ENCODE assay signal across 11 cellular contexts in genomic region chr1:52662645-52663313, GRCh38. TPM values are rescaled to one million over a fixed set of nuclear protein-coding genes. Genes with fewer than 3 reads are reported as not detected.
A peak's percentile ranks its signal among the peaks of the same experiment; 100 is the strongest.
DNase-seq lines count a peak whose midpoint lies in the region; ATAC-seq and TF ChIP-seq lines count a peak whose summit lies in the region.
"Had no signal": no experiment of that assay in that cellular context is flagged by ENCODE, and none has a peak within 500 bp of the region (broad histone marks: within the 10 kb centered on the region; RNA-seq: fewer than 3 reads in every experiment).

No MANE protein-coding gene starts in this region.

- CTCF ChIA-PET in PC-9 (lab: Charles Lee): interaction anchor here (0.7 kb wide), 2 partner anchors 25 to 110 kb away, joined by 3 to 4 read pairs; partner anchors contain the start of gene TUT4

- H3K27me3 Mint-ChIP-seq in glutamatergic neuron (ENCODE audit: unreplicated experiment): peaks cover 11% of the 10 kb centered on the region
- H3K27me3 Mint-ChIP-seq: CD4-positive, CD25-positive, alpha-beta regulatory T cell; dendritic cell treated with granulocyte-macrophage colony-stimulating factor and Interleukin-4, amounts not matched to agents 40 ng/mL and 50 ng/mL, for 4 days had no signal

- peak overlapping the region; percentile 39; the same call in 1 of the 2 replicates for H3K4me3 ChIP-seq in PC-9
- H3K4me3 ChIP-seq in tibial artery: no peak overlapping the region

- intact Hi-C loops in PC-9 (cut with micrococcal nuclease; ENCODE audit: unreplicated experiment): loop anchor here (1.0 kb wide), 1 partner anchor 110 kb away; no protein-coding TSS in a partner anchor
- intact Hi-C loops in tibial artery (cut with DNase I; ENCODE audit: low total_unique reads): no loop called here

- peak overlapping the region; percentile 99 for H3K27ac Mint-ChIP-seq in glutamatergic neuron (ENCODE audit: unreplicated experiment)
- H3K27ac Mint-ChIP-seq in stimulated activated effector memory CD8-positive, alpha-beta T cell treated with anti-CD3 and anti-CD28 coated beads, Interleukin-12 subunit alpha, Interleukin-12 subunit beta, amount 100 ng/mL, for 72 hours: peak overlapping the region; percentile 27
- H3K27ac Mint-ChIP-seq: dendritic cell treated with granulocyte-macrophage colony-stimulating factor and Interleukin-4, amounts not matched to agents 40 ng/mL and 50 ng/mL, for 4 days had no signal

- H3K9me3 ChIP-seq in PC-9 (ENCODE audit: insufficient read depth, low read depth) (no peaks in the 10 kb centered on the region), tibial artery (no peaks in the 10 kb centered on the region)

- DNase-seq in SIG-M5 treated with dmso at 0.1 percent for 504 hours (lab: John Stamatoyannopoulos, UW; ENCODE audit: unreplicated experiment) (peak; percentile 38), SIG-M5 (lab: John Stamatoyannopoulos, UW) (no peak), PC-9 (peak; percentile 66 to 98), glutamatergic neuron (peak; percentile 79), COLO668 (lab: John Stamatoyannopoulos, UW; ENCODE audit: unreplicated experiment) (no peak), tibial artery (no peak), mesenteric fat pad (ENCODE audit: low spot score) (no peak)
- no peak for DNase-seq in stimulated activated effector memory CD8-positive, alpha-beta T cell treated with anti-CD3 and anti-CD28 coated beads, Interleukin-12 subunit alpha, Interleukin-12 subunit beta, amount 100 ng/mL, for 72 hours (ENCODE audit: low spot score in 2 of 2)
- DNase-seq: CD4-positive, CD25-positive, alpha-beta regulatory T cell; small intestine had no signal

- H3K4me3 Mint-ChIP-seq in glutamatergic neuron (ENCODE audit: unreplicated experiment): peak overlapping the region; percentile 74
- no peak overlapping the region for H3K4me3 Mint-ChIP-seq in stimulated activated effector memory CD8-positive, alpha-beta T cell treated with anti-CD3 and anti-CD28 coated beads, Interleukin-12 subunit alpha, Interleukin-12 subunit beta, amount 100 ng/mL, for 72 hours
- H3K4me3 Mint-ChIP-seq: CD4-positive, CD25-positive, alpha-beta regulatory T cell; dendritic cell treated with granulocyte-macrophage colony-stimulating factor and Interleukin-4, amounts not matched to agents 40 ng/mL and 50 ng/mL, for 4 days had no signal

- POLR2A ChIA-PET in PC-9 (lab: Charles Lee; ENCODE audit: unreplicated experiment): interaction anchor here (0.6 to 0.7 kb wide), 3 partner anchors 75 to 1198 kb away, joined by 4 to 5 read pairs (median 4); partner anchors contain the start of gene PRPF38A

- no peak; the same call in 1 of the 2 replicates for TF ChIP-seq CTCF in PC-9 (conservative IDR thresholded peaks at IDR 0.05)
- TF ChIP-seq CTCF in glutamatergic neuron (IDR thresholded peaks at IDR 0.05; ENCODE audit: partially characterized antibody, unreplicated experiment): no peak
- no peak for TF ChIP-seq CTCF in tibial artery (IDR thresholded peaks at IDR 0.05)

- no peaks in the 10 kb centered on the region for H3K9me2 ChIP-seq in PC-9 (ENCODE audit: insufficient read depth)

- H3K79me2 ChIP-seq in PC-9 (ENCODE audit: low read depth): no peaks in the 10 kb centered on the region

- peaks cover 3% of the 10 kb centered on the region for H3K9me3 Mint-ChIP-seq in glutamatergic neuron (ENCODE audit: unreplicated experiment)
- H3K9me3 Mint-ChIP-seq in stimulated activated effector memory CD8-positive, alpha-beta T cell treated with anti-CD3 and anti-CD28 coated beads, Interleukin-12 subunit alpha, Interleukin-12 subunit beta, amount 100 ng/mL, for 72 hours: no peaks in the 10 kb centered on the region
- H3K9me3 Mint-ChIP-seq: CD4-positive, CD25-positive, alpha-beta regulatory T cell; dendritic cell treated with granulocyte-macrophage colony-stimulating factor and Interleukin-4, amounts not matched to agents 40 ng/mL and 50 ng/mL, for 4 days had no signal

- no peaks in the 10 kb centered on the region for H4K20me1 ChIP-seq in PC-9 (ENCODE audit: insufficient read depth)

- H3K4me2 ChIP-seq in PC-9: peak overlapping the region; percentile 73

- H3K4me1 ChIP-seq in PC-9 (replicated peaks; ENCODE audit: insufficient read depth) (peaks cover 37% of the 10 kb centered on the region), tibial artery (peaks cover 0 to 7% (median 0%) of the 10 kb centered on the region in 4 donors)

- H3K4me1 Mint-ChIP-seq in glutamatergic neuron (ENCODE audit: low read depth, unreplicated experiment): peaks cover 15% of the 10 kb centered on the region
- H3K4me1 Mint-ChIP-seq in stimulated activated effector memory CD8-positive, alpha-beta T cell treated with anti-CD3 and anti-CD28 coated beads, Interleukin-12 subunit alpha, Interleukin-12 subunit beta, amount 100 ng/mL, for 72 hours: peaks cover 16% of the 10 kb centered on the region

- BruUV-seq in PC-9 (replicated peaks; lab: Mats Ljungman, UMichigan): no TSS peak

- H3K36me3 ChIP-seq in PC-9 (ENCODE audit: low read depth) (no peaks in the 10 kb centered on the region), tibial artery (no peaks in the 10 kb centered on the region)

- H3K27me3 ChIP-seq in PC-9 (ENCODE audit: insufficient read depth, low read depth): no peaks in the 10 kb centered on the region
- peaks cover 0 to 2% of the 10 kb centered on the region in 2 donors for H3K27me3 ChIP-seq in tibial artery

- H3F3A ChIP-seq in PC-9 (ENCODE audit: insufficient read depth, low read depth): peaks cover 47% of the 10 kb centered on the region

- no peaks in the 10 kb centered on the region for H3K36me3 Mint-ChIP-seq in glutamatergic neuron (ENCODE audit: unreplicated experiment)
- peaks cover 13% of the 10 kb centered on the region for H3K36me3 Mint-ChIP-seq in stimulated activated effector memory CD8-positive, alpha-beta T cell treated with anti-CD3 and anti-CD28 coated beads, Interleukin-12 subunit alpha, Interleukin-12 subunit beta, amount 100 ng/mL, for 72 hours

- peak overlapping the region; percentile 26; the same call in 1 of the 2 replicates for H3K27ac ChIP-seq in PC-9
- no peak overlapping the region for H3K27ac ChIP-seq in tibial artery

- H2AFZ ChIP-seq in PC-9: peak overlapping the region; percentile 65

- no peak for ATAC-seq in stimulated activated effector memory CD8-positive, alpha-beta T cell treated with anti-CD3 and anti-CD28 coated beads, Interleukin-12 subunit alpha, Interleukin-12 subunit beta, amount 100 ng/mL, for 72 hours

RNA-seq across cellular contexts. Expression of gene SHISAL2A, which starts 29.8 kb away (rescaled TPM):
- total RNA-seq in PC-9 (2021): not detected in 2 replicates
- total RNA-seq in glutamatergic neuron (ENCODE audit: unreplicated experiment): not detected
- not detected for total RNA-seq in mesenteric fat pad

RNA-seq across cellular contexts. Expression of gene COA7, which starts 35.4 kb away (rescaled TPM):
- total RNA-seq in PC-9 (2021) (19.8 and 20.7 TPM in 2 replicates), glutamatergic neuron (ENCODE audit: unreplicated experiment) (24.6 TPM), mesenteric fat pad (24.5 TPM)

Comparison
In these comparisons a context has a peak if more than half of its experiments do, and no peak if none do; other contexts are left out.
1. DNase-seq: peak in SIG-M5 treated with dmso at 0.1 percent for 504 hours (single experiment), PC-9 (2 of 2) and glutamatergic neuron (single experiment); none in SIG-M5 (single experiment), stimulated activated effector memory CD8-positive, alpha-beta T cell treated with anti-CD3 and anti-CD28 coated beads, Interleukin-12 subunit alpha, Interleukin-12 subunit beta, amount 100 ng/mL, for 72 hours (0 of 2), COLO668 (single experiment), tibial artery (0 of 2) and mesenteric fat pad (single experiment).